27 cellular contexts compared by ENCODE assay signal in the genomic region with DNA sequence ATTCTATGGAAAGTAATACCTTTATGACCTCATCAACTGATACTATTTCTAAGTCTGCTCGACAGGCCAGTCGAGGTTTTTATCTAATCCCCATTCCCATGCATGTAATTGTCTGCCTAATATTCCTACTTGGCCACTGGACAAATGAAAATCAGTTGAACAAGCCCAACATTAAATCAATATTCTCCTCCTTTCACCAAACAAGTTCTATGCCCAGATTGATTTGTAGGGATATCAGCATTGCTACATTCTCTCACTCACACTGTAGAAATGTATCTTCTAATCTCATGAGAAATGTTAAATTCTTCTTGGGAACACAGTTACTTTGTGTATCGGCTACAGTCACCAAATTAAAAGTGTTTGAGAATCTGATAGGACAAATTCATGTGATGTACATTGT.
"Had no signal": no experiment of that assay in that cellular context is flagged by ENCODE, and none has a peak within 500 bp of the region (broad histone marks: within the 10 kb centered on the region; RNA-seq: fewer than 3 reads in every experiment).

No MANE protein-coding gene starts in this region.

- H3K4me3 ChIP-seq: stomach, suprapubic skin, testis, thoracic aorta, thyroid gland, tibial artery, tibial nerve, transverse colon, upper lobe of left lung, upper lobe of right lung, uterus, vagina had no signal

- ATAC-seq: stimulated activated effector memory CD8-positive, alpha-beta T cell treated with anti-CD3 and anti-CD28 coated beads, Interleukin-12 subunit alpha, Interleukin-12 subunit beta, amount 100 ng/mL, for 72 hours; stimulated activated memory B cell treated with anti-CD40 and anti-IgM and Interleukin-4, amounts not matched to agents 10 μg/mL and 1 μg/mL and 100 μg/mL, for 72 hours; stimulated activated naive B cell treated with anti-CD40 and anti-IgM and Interleukin-4, amounts not matched to agents 10 μg/mL and 1 μg/mL and 100 μg/mL, for 72 hours; stimulated activated naive CD8-positive, alpha-beta T cell treated with anti-CD3 and anti-CD28 coated beads, Interleukin-15, amount 100 ng/mL, for 72 hours; stimulated activated naive CD8-positive, alpha-beta T cell treated with anti-CD3 and anti-CD28 coated beads, Interleukin-15, Interleukin-2, amounts not matched to agents 100 U/mL and 50 U/mL, for 24 hours; upper lobe of right lung had no signal

- H3K36me3 ChIP-seq: stomach, suprapubic skin, thoracic aorta, thyroid gland, tibial artery, tibial nerve, transverse colon, upper lobe of left lung, upper lobe of right lung, uterus, vagina had no signal

- DNase-seq: stimulated activated CD4-positive, alpha-beta T cell treated with anti-CD3 and anti-CD28 coated beads, Interleukin-2, amount 100 ng/mL, for 48 hours; stimulated activated CD4-positive, alpha-beta T cell treated with anti-CD3 and anti-CD28 coated beads, Interleukin-4, amount 100 ng/mL, for 1 hour; stimulated activated CD4-positive, alpha-beta T cell treated with anti-CD3 and anti-CD28 coated beads, Interleukin-4, amount 100 ng/mL, for 24 hours; stimulated activated CD4-positive, alpha-beta T cell treated with anti-CD3 and anti-CD28 coated beads, Interleukin-4, amount 100 ng/mL, for 4 hours; stimulated activated CD8-positive, alpha-beta memory T cell treated with anti-CD3 and anti-CD28 coated beads, Interleukin-4, amount 100 ng/mL, for 48 hours; stimulated activated naive B cell treated with anti-CD40 and anti-IgM and Interleukin-4, amounts not matched to agents 10 μg/mL and 1 μg/mL and 100 μg/mL, for 72 hours; stimulated activated naive CD4-positive, alpha-beta T cell; stimulated activated naive CD4-positive, alpha-beta T cell treated with Interleukin-2 at 50 U/mL for 16 hours; stimulated activated naive CD8-positive, alpha-beta T cell treated with anti-CD3 and anti-CD28 coated beads, Interleukin-15, amount 100 ng/mL, for 72 hours; stimulated activated naive CD8-positive, alpha-beta T cell treated with anti-CD3 and anti-CD28 coated beads, Interleukin-15, Interleukin-2, amounts not matched to agents 100 U/mL and 50 U/mL, for 24 hours; stomach; substantia nigra; testis; thyroid gland; tibial artery; transverse colon; trophoblast cell; upper lobe of left lung; upper lobe of right lung; uterus had no signal

- H3K4me1 ChIP-seq: stomach, suprapubic skin, testis, thyroid gland, tibial artery, tibial nerve, upper lobe of left lung, upper lobe of right lung, uterus, vagina had no signal

- H3K9me3 ChIP-seq: stomach, suprapubic skin, testis, thoracic aorta, thyroid gland, tibial artery, tibial nerve, transverse colon, upper lobe of left lung, upper lobe of right lung, uterus, vagina had no signal

- H3K27me3 ChIP-seq: stomach, suprapubic skin, testis, thyroid gland, tibial artery, tibial nerve, transverse colon, upper lobe of left lung, upper lobe of right lung, uterus, vagina had no signal

- H3K27ac ChIP-seq: stomach, suprapubic skin, testis, thoracic aorta, thyroid gland, tibial artery, tibial nerve, transverse colon, upper lobe of left lung, upper lobe of right lung, uterus, vagina had no signal

- FAIRE-seq: urothelium cell line had no signal
